33 cellular contexts compared by ENCODE assay signal in genomic region chr12:103705098-103705497, GRCh38.
"Had no signal": no experiment of that assay in that cellular context is flagged by ENCODE, and none has a peak within 500 bp of the region (broad histone marks: within the 10 kb centered on the region; RNA-seq: fewer than 3 reads in every experiment).

No MANE protein-coding gene starts in this region.

- ATAC-seq: activated CD8-positive, alpha-beta T cell treated with anti-CD3 and anti-CD28 coated beads for 36 hours; activated naive CD4-positive, alpha-beta T cell treated with anti-CD3 and anti-CD28 coated beads, Interleukin-2, amount 50 U/mL, for 72 hours; activated T-cell treated with anti-CD3 and anti-CD28 coated beads, Interleukin-2, amount 50 U/mL, for 4 hours; activated T-cell treated with anti-CD3 and anti-CD28 coated beads, Interleukin-2, amount 50 U/mL, for 72 hours; activated T-helper 17 cell treated with anti-CD3 and anti-CD28 coated beads, Interleukin-2, amount 50 U/mL, for 72 hours had no signal

- H3K27ac ChIP-seq: adrenal gland, ascending aorta, cardiac muscle cell, VCaP had no signal

- H3K4me1 ChIP-seq: adrenal gland, ascending aorta had no signal

- DNase-seq: activated B cell treated with CpG ODN at 0.5 μM for 24 hours; activated CD4-positive, alpha-beta memory T cell treated with anti-CD3 and anti-CD28 coated beads for 36 hours; activated CD4-positive, alpha-beta T cell treated with anti-CD3 and anti-CD28 coated beads for 4 hours; activated CD4-positive, alpha-beta T cell treated with anti-CD3 and anti-CD28 coated beads, Interleukin-2, amount 10 ng/mL, durations not matched to agents 24 days and 14 days; activated CD4-positive, alpha-beta T cell treated with anti-CD3 and anti-CD28 coated beads, Interleukin-2, amount 50 U/mL, for 1 hour; activated CD4-positive, alpha-beta T cell treated with anti-CD3 and anti-CD28 coated beads, Interleukin-2, amount 50 U/mL, for 4 hours; activated CD4-positive, CD25-positive, alpha-beta regulatory T cell treated with anti-CD3 and anti-CD28 coated beads, Interleukin-2, amount 50 U/mL, for 72 hours; activated CD8-positive, alpha-beta memory T cell treated with anti-CD3 and anti-CD28 coated beads, Interleukin-2, amount 50 U/mL, for 4 hours; activated CD8-positive, alpha-beta T cell treated with anti-CD3 and anti-CD28 coated beads for 36 hours; activated effector memory CD4-positive, alpha-beta T cell treated with anti-CD3 and anti-CD28 coated beads, Interleukin-2, amount 50 U/mL, for 16 hours; activated gamma-delta T cell treated with Interleukin-2 at 50 U/mL for 16 hours; activated naive CD4-positive, alpha-beta T cell; activated naive CD4-positive, alpha-beta T cell treated with anti-CD3 and anti-CD28 coated beads for 36 hours; activated naive CD4-positive, alpha-beta T cell treated with anti-CD3 and anti-CD28 coated beads, Interleukin-2, amount 50 U/mL, for 16 hours; activated naive CD8-positive, alpha-beta T cell treated with anti-CD3 and anti-CD28 coated beads for 36 hours; activated T-cell treated with anti-CD3 and anti-CD28 coated beads for 4 hours; activated T-cell treated with anti-CD3 and anti-CD28 coated beads, Interleukin-2, amount 50 U/mL, for 1 hour; activated T-cell treated with anti-CD3 and anti-CD28 coated beads, Interleukin-2, amount 50 U/mL, for 4 hours; activated T-cell treated with anti-CD3 and anti-CD28 coated beads, Interleukin-2, amount 50 U/mL, for 72 hours; adrenal gland; amniotic stem cell; anterior cingulate cortex; caudate nucleus; cerebellar nuclear complex; T-helper 1 cell; T-helper 2 cell; T-helper 9 cell had no signal

- H3K27me3 ChIP-seq: adrenal gland, ascending aorta had no signal

- H3K36me3 ChIP-seq: adrenal gland, ascending aorta, cardiac muscle cell had no signal

- H3K4me3 ChIP-seq: adrenal gland, ascending aorta, cardiac muscle cell had no signal

- FAIRE-seq: TTC549 had no signal

- H3K9me3 ChIP-seq: adrenal gland, ascending aorta had no signal
